In genomic region chr1:14404847-14405246, GRCh38 we compare ENCODE assay signal across 14 cellular contexts.
DNase-seq lines count a peak whose midpoint lies in the region; ATAC-seq, FAIRE-seq and TF ChIP-seq lines count a peak whose summit lies in the region.
"Had no signal": no experiment of that assay in that cellular context is flagged by ENCODE, and none has a peak within 500 bp of the region (broad histone marks: within the 10 kb centered on the region; RNA-seq: fewer than 3 reads in every experiment).

No MANE protein-coding gene starts in this region.

- intact Hi-C loops in GM12878 (cut with micrococcal nuclease; ENCODE audit: unreplicated experiment), result no loop called here
- intact Hi-C loops in mucosa of descending colon (cut with DNase I, micrococcal nuclease), result no loop called here

- TF ChIP-seq RAD21 in GM12878 (IDR thresholded peaks at IDR 0.05; ENCODE audit: insufficient read depth, low read depth, low read length), result no peak

- ATAC-seq in GM12878 (no peak), mucosa of descending colon (no peak)

- no peaks in the 10 kb centered on the region for H4K20me1 ChIP-seq in GM12878 (ENCODE audit: control insufficient read depth, insufficient read depth)

- CTCF ChIA-PET in GM12878 (lab: Yijun Ruan, JAX), result no interaction called here

- no peak for FAIRE-seq in GM12878 (lab: Jason Lieb, UNC)

- H3K36me3 ChIP-seq in HUES48 (ENCODE audit: control insufficient read depth, insufficient read depth, low read length) (no peaks in the 10 kb centered on the region), GM12878 (ENCODE audit: control insufficient read depth in 2 of 2, insufficient read depth in 2 of 2, low read length in 1 of 2) (no peaks in the 10 kb centered on the region), WERI-Rb-1 (no peaks in the 10 kb centered on the region), mucosa of descending colon (ENCODE audit: low read depth) (no peaks in the 10 kb centered on the region)

- no peak overlapping the region for H2AFZ ChIP-seq in GM12878 (ENCODE audit: control insufficient read depth, low read depth, low read length)

- no peak overlapping the region for H3K4me2 ChIP-seq in GM12878 (ENCODE audit: control insufficient read depth, insufficient read depth)

- POLR2A ChIA-PET in GM12878 (lab: Charles Lee), result no interaction called here

- no peak for TF ChIP-seq EP300 in GM12878 (IDR thresholded peaks at IDR 0.05; ENCODE audit: borderline replicate concordance in 1 of 2, control insufficient read depth in 1 of 2, low read depth in 2 of 2, low read length in 2 of 2)

- in situ Hi-C loops in GM12878 (cut with MboI), result no loop called here

- TF ChIP-seq POLR2A in GM12878 (IDR thresholded peaks at IDR 0.05; ENCODE audit: low read depth, low read length), result no peak

- H3K27ac ChIP-seq in HUES48 (ENCODE audit: low read depth, low read length), result peak overlapping the region; percentile 73
- H3K27ac ChIP-seq in GM12878 (ENCODE audit: control insufficient read depth, insufficient read depth), result no peak overlapping the region
- no peak overlapping the region for H3K27ac ChIP-seq in WERI-Rb-1

- no TSS peak for BruUV-seq in GM12878 (replicated peaks; lab: Mats Ljungman, UMichigan)

- peak; percentile 7 for DNase-seq in ELF-1 (ENCODE audit: low read depth, low spot score)
- no peak for DNase-seq in GM12878 (ENCODE audit: low read depth, low spot score)
- DNase-seq in iPS-NIHi11 (ENCODE audit: low spot score), result peak; percentile 43
- no peak for DNase-seq in WERI-Rb-1
- DNase-seq in DMS79 treated with DMSO at 0.1 percent for 48 hours (lab: John Stamatoyannopoulos, UW), result no peak
- DNase-seq in mucosa of descending colon, result no peak
- DNase-seq in activated CD4-positive, CD25-positive, alpha-beta regulatory T cell (lab: John Stamatoyannopoulos, UW), result no peak
- DNase-seq: AML-193, NCI-H1417 treated with DMSO at 0.1 percent for 48 hours, NCI-H1930, NCI-H524, RPMI8226, SIG-M5 had no signal

- no peak for TF ChIP-seq CTCF in GM12878 (IDR thresholded peaks at IDR 0.05 in 2 of 3, conservative IDR thresholded peaks at IDR 0.05 in 1 of 3; ENCODE audit: control insufficient read depth in 2 of 3, extremely low read depth in 1 of 3, insufficient read depth in 1 of 3, low read depth in 3 of 3, low read length in 3 of 3)
- TF ChIP-seq CTCF in WERI-Rb-1 (IDR thresholded peaks at IDR 0.05; ENCODE audit: low read depth, low read length), result no peak
- no peak for TF ChIP-seq CTCF in mucosa of descending colon (IDR thresholded peaks at IDR 0.05)

- peaks cover 27% of the 10 kb centered on the region for H3K4me1 ChIP-seq in HUES48 (ENCODE audit: control insufficient read depth, insufficient read depth, low read length)
- H3K4me1 ChIP-seq in GM12878 (ENCODE audit: control insufficient read depth, insufficient read depth, low read length), result no peaks in the 10 kb centered on the region
- peaks cover 3% of the 10 kb centered on the region for H3K4me1 ChIP-seq in mucosa of descending colon (ENCODE audit: low read depth)

- no peaks in the 10 kb centered on the region for H3K79me2 ChIP-seq in GM12878 (ENCODE audit: control insufficient read depth, insufficient read depth, low read length)

- no peak overlapping the region; the same call in 1 of the 2 replicates for H3K9ac ChIP-seq in HUES48 (ENCODE audit: low read depth, low read length)
- H3K9ac ChIP-seq in GM12878 (ENCODE audit: control insufficient read depth, insufficient read depth, low read length), result no peak overlapping the region

- H3K27me3 ChIP-seq in HUES48 (ENCODE audit: control insufficient read depth, insufficient read depth, low read length) (no peaks in the 10 kb centered on the region), GM12878 (replicated peaks in 1 of 2; ENCODE audit: control insufficient read depth in 2 of 2, insufficient read depth in 2 of 2, low read length in 1 of 2) (no peaks in the 10 kb centered on the region), WERI-Rb-1 (ENCODE audit: insufficient read depth, low read depth, severe bottlenecking) (peaks cover 60% of the 10 kb centered on the region)

- SMC1A ChIA-PET in GM12878 (lab: Charles Lee; ENCODE audit: uncharacterized antibody, unreplicated experiment), result interaction anchor here (0.6 kb wide), 1 partner anchor 117 kb away, joined by 3 read pairs; no protein-coding TSS in a partner anchor

- peak overlapping the region; percentile 0; the same call in 1 of the 2 replicates for H3K4me3 ChIP-seq in HUES48 (ENCODE audit: low read depth, low read length)
- H3K4me3 ChIP-seq in GM12878, result no peak overlapping the region
- no peak overlapping the region for H3K4me3 ChIP-seq in WERI-Rb-1 (ENCODE audit: low read depth, low read length)
- no peak overlapping the region for H3K4me3 ChIP-seq in mucosa of descending colon

- 5% methylated on average over 1 of the region's 1 CpG for WGBS in GM12878 (ENCODE audit: insufficient coverage, insufficient replicate concordance, low lambda C conversion rate, missing lambda C conversion rate)

- RAD21 ChIA-PET in GM12878 (lab: Charles Lee; ENCODE audit: unreplicated experiment), result no interaction called here

- H3K9me3 ChIP-seq in HUES48 (ENCODE audit: control insufficient read depth, insufficient read depth, low read length) (no peaks in the 10 kb centered on the region), GM12878 (replicated peaks; ENCODE audit: control insufficient read depth, insufficient read depth, low read length) (no peaks in the 10 kb centered on the region), WERI-Rb-1 (ENCODE audit: severe bottlenecking) (no peaks in the 10 kb centered on the region), mucosa of descending colon (no peaks in the 10 kb centered on the region)

TF ChIP-seq in GM12878, 131 proteins besides CTCF, POLR2A, EP300 and RAD21:
- TF ChIP-seq CUX1 (IDR thresholded peaks at IDR 0.05; ENCODE audit: insufficient replicate concordance, low read depth, low read length), result no peak
- TF ChIP-seq BMI1 (IDR thresholded peaks at IDR 0.05; ENCODE audit: borderline replicate concordance), result 0 out of 2 replicates have a peak, but pooled peaks have one; percentile 44
- no peak for TF ChIP-seq FOS (IDR thresholded peaks at IDR 0.05; ENCODE audit: borderline replicate concordance, extremely low read depth, insufficient read length)

Comparison
In these comparisons a context has a peak if more than half of its experiments do, and no peak if none do; other contexts are left out.
1. DNase-seq: peak in ELF-1 (single experiment) and iPS-NIHi11 (single experiment); none in GM12878 (single experiment), WERI-Rb-1 (single experiment), DMS79 treated with DMSO at 0.1 percent for 48 hours (single experiment), mucosa of descending colon (0 of 3) and activated CD4-positive, CD25-positive, alpha-beta regulatory T cell (0 of 4).